8 cellular contexts compared by ENCODE assay signal in the genomic region with DNA sequence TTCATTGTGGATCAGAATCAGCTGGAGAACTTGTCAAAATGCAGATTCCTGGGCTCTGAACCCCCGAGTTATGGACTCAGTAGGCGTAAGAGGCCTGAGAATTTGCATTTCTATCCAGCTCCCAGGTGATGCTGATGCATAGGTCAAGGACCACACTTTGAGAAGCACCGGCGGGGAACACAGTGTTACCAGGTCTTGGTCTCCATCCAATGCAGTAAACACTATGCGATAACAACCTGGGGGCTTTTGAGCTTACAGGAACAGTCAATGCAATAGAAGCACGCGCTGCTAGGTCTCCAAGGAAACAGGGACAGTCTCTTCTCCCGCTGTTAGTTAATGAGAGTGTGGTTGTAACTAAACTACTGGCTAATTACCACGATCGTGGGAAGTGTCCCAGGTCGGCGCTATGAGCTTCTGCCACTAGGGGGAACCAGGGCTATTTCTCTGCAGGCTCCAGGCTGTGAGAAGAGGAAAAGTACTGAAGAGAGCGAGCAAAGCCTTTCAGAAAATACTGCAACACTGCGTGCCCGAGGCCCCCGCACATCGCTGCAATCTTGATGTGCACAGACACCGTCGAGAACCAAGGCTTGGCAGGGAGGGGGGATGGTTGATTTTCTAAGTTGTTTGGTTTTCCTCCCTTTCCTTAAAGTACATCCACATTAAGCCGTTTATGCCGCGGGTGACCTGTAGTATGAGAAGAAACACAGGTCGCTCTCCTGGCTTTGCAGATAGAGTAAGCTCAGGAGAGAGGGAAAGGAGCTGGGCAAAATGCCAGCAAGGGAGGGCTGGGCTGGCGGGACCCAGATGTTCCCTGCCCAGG. TPM values are rescaled to one million over a fixed set of nuclear protein-coding genes. Genes with fewer than 3 reads are reported as not detected.
DNase-seq lines count a peak whose midpoint lies in the region; ATAC-seq, FAIRE-seq and TF ChIP-seq lines count a peak whose summit lies in the region.

No MANE protein-coding gene starts in this region.

- no peaks in the 10 kb centered on the region for H3K9me3 ChIP-seq in uterus

- peak; percentile 81 for TF ChIP-seq CTCF in D721Med (IDR thresholded peaks at IDR 0.05; ENCODE audit: insufficient read depth, missing control alignments)
- peak; percentile 59 to 86 (median 70) for TF ChIP-seq CTCF in uterus (IDR thresholded peaks at IDR 0.05)

- no peak overlapping the region for H3K27ac Mint-ChIP-seq in activated naive CD8-positive, alpha-beta T cell treated with anti-CD3 and anti-CD28 coated beads, Interleukin-2, amount 50 U/mL, for 24 hours

- intact Hi-C loops in left ventricle myocardium superior (cut with micrococcal nuclease) (loop anchor here (5.0 to 10.0 kb wide), 2 partner anchors 145 to 227 kb away; no protein-coding TSS in a partner anchor), uterus (cut with DNase I; ENCODE audit: low total_unique reads) (no loop called here)

- H3K4me3 Mint-ChIP-seq in activated naive CD8-positive, alpha-beta T cell treated with anti-CD3 and anti-CD28 coated beads, Interleukin-2, amount 50 U/mL, for 24 hours = peak overlapping the region; percentile 30

- ATAC-seq in activated naive CD8-positive, alpha-beta T cell treated with anti-CD3 and anti-CD28 coated beads, Interleukin-2, amount 50 U/mL, for 24 hours = peak; percentile 71
- peak; percentile 86 for ATAC-seq in left ventricle myocardium superior

- H3K9me3 Mint-ChIP-seq in activated naive CD8-positive, alpha-beta T cell treated with anti-CD3 and anti-CD28 coated beads, Interleukin-2, amount 50 U/mL, for 24 hours = no peaks in the 10 kb centered on the region

- H3K27ac ChIP-seq in uterus = no peak overlapping the region

- DNase-seq in D721Med (ENCODE audit: insufficient read length, low spot score) (peak; percentile 55), H54 (ENCODE audit: insufficient read length, low spot score) (peak; percentile 58), NCI-H1105 treated with DMSO at 0.1 percent for 48 hours (lab: John Stamatoyannopoulos, UW) (peak; percentile 95), SW480 (ENCODE audit: low spot score) (peak; percentile 83), left ventricle myocardium superior (peak; percentile 72), pulmonary artery endothelial cell (ENCODE audit: low read depth, low spot score) (peak; percentile 20), uterus (peak; percentile 32 to 61)
- peak; percentile 77 for DNase-seq in activated naive CD8-positive, alpha-beta T cell treated with anti-CD3 and anti-CD28 coated beads, Interleukin-2, amount 50 U/mL, for 24 hours

- peaks cover 9% of the 10 kb centered on the region for H3K4me1 Mint-ChIP-seq in activated naive CD8-positive, alpha-beta T cell treated with anti-CD3 and anti-CD28 coated beads, Interleukin-2, amount 50 U/mL, for 24 hours

- H3K4me3 ChIP-seq in uterus = no peak overlapping the region

- no peaks in the 10 kb centered on the region for H3K27me3 ChIP-seq in uterus

- no peaks in the 10 kb centered on the region for H3K36me3 ChIP-seq in uterus

- FAIRE-seq in D721Med (lab: Jason Lieb, UNC) (no peak), H54 (lab: Jason Lieb, UNC) (no peak)

- H3K4me1 ChIP-seq in uterus = no peaks in the 10 kb centered on the region

- no peak for TF ChIP-seq POLR2A in H54 (IDR thresholded peaks at IDR 0.05; ENCODE audit: low read depth, low read length)
- no peak for TF ChIP-seq POLR2A in uterus (IDR thresholded peaks at IDR 0.05)

- H3K27me3 Mint-ChIP-seq in activated naive CD8-positive, alpha-beta T cell treated with anti-CD3 and anti-CD28 coated beads, Interleukin-2, amount 50 U/mL, for 24 hours = peaks cover 28% of the 10 kb centered on the region

- H3K36me3 Mint-ChIP-seq in activated naive CD8-positive, alpha-beta T cell treated with anti-CD3 and anti-CD28 coated beads, Interleukin-2, amount 50 U/mL, for 24 hours (ENCODE audit: low read depth) = no peaks in the 10 kb centered on the region

RNA-seq across cellular contexts. Expression of a gene that starts 52.0 kb away (rescaled TPM):
- not detected for total RNA-seq in left ventricle myocardium superior
- not detected in 2 replicates for total RNA-seq in pulmonary artery endothelial cell
- total RNA-seq in uterus = 1 to 10 TPM in 1 of 4 donors, under 1 TPM in 2, not detected in 1; under 0.01 to 2.4 (median 0.61) TPM

Comparison
In these comparisons a context has a peak if more than half of its experiments do, and no peak if none do; other contexts are left out.
1. DNase-seq: peak in every context shown above with its lines; median percentile 95 in NCI-H1105 treated with DMSO at 0.1 percent for 48 hours; 83 in SW480; 77 in activated naive CD8-positive, alpha-beta T cell treated with anti-CD3 and anti-CD28 coated beads, Interleukin-2, amount 50 U/mL, for 24 hours; 72 in left ventricle myocardium superior; 58 in H54; 55 in D721Med; 46 in uterus; 20 in pulmonary artery endothelial cell.